ENCODE assay signal across 8 cellular contexts in genomic region chr1:234348964-234349363, GRCh38.
"Had no signal": no experiment of that assay in that cellular context is flagged by ENCODE, and none has a peak within 500 bp of the region (broad histone marks: within the 10 kb centered on the region; RNA-seq: fewer than 3 reads in every experiment).

No MANE protein-coding gene starts in this region.

- H3K4me3 ChIP-seq: GM23338 had no signal

- FAIRE-seq: H1, H54, HTR-8/SVneo had no signal

- H3K9ac ChIP-seq: KMS-11 had no signal

- H3K4me1 Mint-ChIP-seq: GM23338, H9 had no signal

- H3K27ac ChIP-seq: KMS-11 had no signal

- ATAC-seq: GM23338 had no signal

- H2AFZ ChIP-seq: GM23338 had no signal

- H3K4me3 Mint-ChIP-seq: GM23338, H9 had no signal

- H3K27ac Mint-ChIP-seq: GM23338, H9 had no signal

- H3K4me2 ChIP-seq: GM23338, KMS-11 had no signal

- H3K9me3 Mint-ChIP-seq: GM23338 had no signal

- DNase-seq: H9, HCEC 1CT, KBM-7 had no signal
